In genomic region chr3:138578961-138579574, GRCh38 we compare ENCODE assay signal across 21 cellular contexts. TPM values are rescaled to one million over a fixed set of nuclear protein-coding genes. Genes with fewer than 3 reads are reported as not detected.
DNase-seq lines count a peak whose midpoint lies in the region; ATAC-seq and TF ChIP-seq lines count a peak whose summit lies in the region.
"Had no signal": no experiment of that assay in that cellular context is flagged by ENCODE, and none has a peak within 500 bp of the region (broad histone marks: within the 10 kb centered on the region; RNA-seq: fewer than 3 reads in every experiment).

No MANE protein-coding gene starts in this region.

- ATAC-seq in GM18498 (IDR thresholded peaks at IDR 0.05; ENCODE audit: unreplicated experiment): peak; percentile 39
- peak; percentile 27 for ATAC-seq in activated naive CD8-positive, alpha-beta T cell treated with anti-CD3 and anti-CD28 coated beads, Interleukin-2, amount 50 U/mL, for 24 hours
- ATAC-seq in naive thymus-derived CD4-positive, alpha-beta T cell: no peak
- ATAC-seq in HG03097 (IDR thresholded peaks at IDR 0.05; ENCODE audit: low FRiP score, unreplicated experiment): no peak
- no peak for ATAC-seq in SK-N-SH treated with all-trans-retinoic acid at 6 μM for 48 hours

- peaks cover 24% of the 10 kb centered on the region for H3K79me2 ChIP-seq in Karpas-422 (ENCODE audit: low read length)

- H3K36me3 ChIP-seq in Karpas-422 (ENCODE audit: insufficient read depth, low read length) (no peaks in the 10 kb centered on the region), adrenal gland (replicated peaks in 1 of 2) (no peaks in the 10 kb centered on the region)
- H3K36me3 ChIP-seq in naive thymus-derived CD4-positive, alpha-beta T cell (ENCODE audit: control insufficient read depth in 2 of 3, insufficient read depth in 3 of 3, low read length in 3 of 3): no peaks in the 10 kb centered on the region
- H3K36me3 ChIP-seq: WERI-Rb-1 had no signal

- 89 to 95% (median 91%) methylated on average over 6 of the region's 6 CpGs for WGBS in adrenal gland, 4 donors

- POLR2A ChIA-PET in naive thymus-derived CD4-positive, alpha-beta T cell (lab: Charles Lee): interaction anchor here (0.9 to 1.9 kb wide), 3 partner anchors 14 to 30 kb away, joined by 3 to 9 read pairs (median 3); partner anchors contain the start of genes CEP70 and FAIM

- no peaks in the 10 kb centered on the region for H4K20me1 ChIP-seq in Karpas-422 (ENCODE audit: insufficient read depth, low read depth, low read length)

- H3K4me1 ChIP-seq in Karpas-422 (ENCODE audit: low read length): peaks cover 24% of the 10 kb centered on the region
- peaks cover 0 to 14% of the 10 kb centered on the region in 2 donors for H3K4me1 ChIP-seq in naive thymus-derived CD4-positive, alpha-beta T cell (ENCODE audit: control insufficient read depth in 2 of 2, insufficient read depth in 2 of 2, low read length in 2 of 2)
- no peaks in the 10 kb centered on the region for H3K4me1 ChIP-seq in adrenal gland (replicated peaks in 1 of 2)
- H3K4me1 ChIP-seq: Caco-2 had no signal

- no peaks in the 10 kb centered on the region for H3K27me3 Mint-ChIP-seq in activated naive CD8-positive, alpha-beta T cell treated with anti-CD3 and anti-CD28 coated beads, Interleukin-2, amount 50 U/mL, for 24 hours
- no peaks in the 10 kb centered on the region for H3K27me3 Mint-ChIP-seq in naive thymus-derived CD4-positive, alpha-beta T cell
- H3K27me3 Mint-ChIP-seq: activated naive CD4-positive, alpha-beta T cell treated with anti-CD3 and anti-CD28 coated beads, Interleukin-2, amount 50 U/mL, for 24 hours; brain had no signal

- DNase-seq in Karpas-422: no peak
- DNase-seq in activated naive CD8-positive, alpha-beta T cell treated with anti-CD3 and anti-CD28 coated beads, Interleukin-2, amount 50 U/mL, for 24 hours: no peak
- DNase-seq in naive thymus-derived CD4-positive, alpha-beta T cell: no peak
- DNase-seq in adrenal gland: no peak
- no peak for DNase-seq in mesenteric fat pad (ENCODE audit: low spot score)
- DNase-seq: activated CD4-positive, alpha-beta T cell treated with anti-CD3 and anti-CD28 coated beads, Interleukin-2, amount 50 U/mL, for 48 hours; activated T-cell treated with anti-CD3 and anti-CD28 coated beads, Interleukin-2, amount 50 U/mL, for 1 hour; dermis blood vessel endothelial cell; EL; Kasumi-1; left ventricle myocardium inferior; NCI-H2171; stimulated activated CD4-positive, alpha-beta T cell treated with anti-CD3 and anti-CD28 coated beads, Interleukin-4, amount 100 ng/mL, for 24 hours; substantia nigra; WERI-Rb-1 had no signal

- H3K9me3 Mint-ChIP-seq in activated naive CD8-positive, alpha-beta T cell treated with anti-CD3 and anti-CD28 coated beads, Interleukin-2, amount 50 U/mL, for 24 hours: no peaks in the 10 kb centered on the region
- peaks cover 0 to 15% (median 6%) of the 10 kb centered on the region in 11 donors for H3K9me3 Mint-ChIP-seq in naive thymus-derived CD4-positive, alpha-beta T cell

- H3K9me3 ChIP-seq in Karpas-422 (ENCODE audit: low read length) (no peaks in the 10 kb centered on the region), adrenal gland (replicated peaks in 1 of 3) (no peaks in the 10 kb centered on the region)
- no peaks in the 10 kb centered on the region for H3K9me3 ChIP-seq in naive thymus-derived CD4-positive, alpha-beta T cell (ENCODE audit: control insufficient read depth in 2 of 3, low read length in 3 of 3)
- H3K9me3 ChIP-seq: Caco-2 had no signal

- CTCF ChIA-PET in naive thymus-derived CD4-positive, alpha-beta T cell (lab: Charles Lee): no interaction called here

- H3K27me3 ChIP-seq in Karpas-422 (ENCODE audit: low read length) (no peaks in the 10 kb centered on the region), adrenal gland (no peaks in the 10 kb centered on the region)
- no peaks in the 10 kb centered on the region for H3K27me3 ChIP-seq in naive thymus-derived CD4-positive, alpha-beta T cell (ENCODE audit: control insufficient read depth in 2 of 2, insufficient read depth in 2 of 2, low read length in 2 of 2)

- no peak overlapping the region for H2AFZ ChIP-seq in Karpas-422 (ENCODE audit: low read length)

- H3K27ac ChIP-seq in Karpas-422 (ENCODE audit: low read length) (no peak overlapping the region), adrenal gland (no peak overlapping the region)
- H3K27ac ChIP-seq in naive thymus-derived CD4-positive, alpha-beta T cell (ENCODE audit: low read depth, low read length): no peak overlapping the region
- H3K27ac ChIP-seq: left ventricle myocardium inferior, WERI-Rb-1 had no signal

- TF ChIP-seq POLR2A in adrenal gland (IDR thresholded peaks at IDR 0.05): no peak

- H3K36me3 Mint-ChIP-seq in activated naive CD8-positive, alpha-beta T cell treated with anti-CD3 and anti-CD28 coated beads, Interleukin-2, amount 50 U/mL, for 24 hours (ENCODE audit: low read depth): peaks cover 16% of the 10 kb centered on the region
- H3K36me3 Mint-ChIP-seq in naive thymus-derived CD4-positive, alpha-beta T cell: peaks cover 4 to 48% (median 30%) of the 10 kb centered on the region in 5 donors

- intact Hi-C loops in naive thymus-derived CD4-positive, alpha-beta T cell (cut with micrococcal nuclease): loop anchor here in 1 of 2 donors (1.0 kb wide), 1 partner anchor 15 kb away; the partner anchor contains the start of gene CEP70
- intact Hi-C loops in adrenal gland (cut with DNase I): no loop called here

- peak overlapping the region; percentile 43 for H3K4me3 Mint-ChIP-seq in activated naive CD8-positive, alpha-beta T cell treated with anti-CD3 and anti-CD28 coated beads, Interleukin-2, amount 50 U/mL, for 24 hours
- H3K4me3 Mint-ChIP-seq in naive thymus-derived CD4-positive, alpha-beta T cell: peak overlapping the region in 7 of 10 donors; percentile 30 to 89 (median 76)
- H3K4me3 Mint-ChIP-seq: brain had no signal

- no peaks in the 10 kb centered on the region for H3K9me2 ChIP-seq in Karpas-422 (replicated peaks; ENCODE audit: insufficient read depth, low read length)

- no peak overlapping the region for H3K4me3 ChIP-seq in Karpas-422 (ENCODE audit: low read length)
- H3K4me3 ChIP-seq in naive thymus-derived CD4-positive, alpha-beta T cell (ENCODE audit: low read length): no peak overlapping the region
- no peak overlapping the region for H3K4me3 ChIP-seq in adrenal gland
- H3K4me3 ChIP-seq: left ventricle myocardium inferior had no signal

- peaks cover 34% of the 10 kb centered on the region for H3K4me1 Mint-ChIP-seq in activated naive CD8-positive, alpha-beta T cell treated with anti-CD3 and anti-CD28 coated beads, Interleukin-2, amount 50 U/mL, for 24 hours
- peaks cover 22 to 45% (median 37%) of the 10 kb centered on the region in 7 donors for H3K4me1 Mint-ChIP-seq in naive thymus-derived CD4-positive, alpha-beta T cell
- H3K4me1 Mint-ChIP-seq: brain had no signal

- H3K9ac ChIP-seq in Karpas-422 (ENCODE audit: low read length): no peak overlapping the region

- peak overlapping the region; percentile 27 for H3K4me2 ChIP-seq in Karpas-422 (ENCODE audit: low read depth, low read length, poor library complexity, severe bottlenecking)

- H3K27ac Mint-ChIP-seq in activated naive CD8-positive, alpha-beta T cell treated with anti-CD3 and anti-CD28 coated beads, Interleukin-2, amount 50 U/mL, for 24 hours: no peak overlapping the region
- H3K27ac Mint-ChIP-seq in naive thymus-derived CD4-positive, alpha-beta T cell: peak overlapping the region in 2 of 9 donors; percentile 57 to 86
- H3K27ac Mint-ChIP-seq: brain had no signal

- no peak for TF ChIP-seq CTCF in adrenal gland (IDR thresholded peaks at IDR 0.05)

TF ChIP-seq in SK-N-SH treated with all-trans-retinoic acid at 6 μM for 48 hours, 23 proteins besides CTCF, POLR2A, EP300 and RAD21:
- no peak for TF ChIP-seq ZC3H10 (CRISPR knock-in tag; IDR thresholded peaks at IDR 0.05)
- no peak for TF ChIP-seq RARB (CRISPR knock-in tag; IDR thresholded peaks at IDR 0.05)
- TF ChIP-seq ISL1 (CRISPR knock-in tag; IDR thresholded peaks at IDR 0.05): no peak
- TF ChIP-seq ZFP3 (CRISPR knock-in tag; IDR thresholded peaks at IDR 0.05): no peak
- no peak for TF ChIP-seq GLIS3 (CRISPR knock-in tag; IDR thresholded peaks at IDR 0.05)
- no peak for TF ChIP-seq CSRNP3 (CRISPR knock-in tag; IDR thresholded peaks at IDR 0.05)
- no peak for TF ChIP-seq ESRRG (CRISPR knock-in tag; IDR thresholded peaks at IDR 0.05)
- no peak for TF ChIP-seq BACH2 (CRISPR knock-in tag; IDR thresholded peaks at IDR 0.05; ENCODE audit: borderline replicate concordance)
- TF ChIP-seq ARNTL (CRISPR knock-in tag; IDR thresholded peaks at IDR 0.05; ENCODE audit: borderline replicate concordance, low read depth): no peak
- no peak for TF ChIP-seq TOX (CRISPR knock-in tag; IDR thresholded peaks at IDR 0.05; ENCODE audit: borderline replicate concordance)
- TF ChIP-seq PPARA (CRISPR knock-in tag; IDR thresholded peaks at IDR 0.05; ENCODE audit: borderline replicate concordance): no peak
- no peak for TF ChIP-seq ZNF70 (CRISPR knock-in tag; IDR thresholded peaks at IDR 0.05)
- no peak for TF ChIP-seq CSDC2 (CRISPR knock-in tag; IDR thresholded peaks at IDR 0.05)
TF ChIP-seq in SK-N-SH treated with all-trans-retinoic acid at 6 μM for 48 hours: peak in this region for 0.

RNA-seq across cellular contexts. Expression of gene CEP70, which starts 15.0 kb away (rescaled TPM):
- 16.6 and 43.9 TPM in 2 replicates for total RNA-seq in Karpas-422 (2014; rRNA removed; shearing (Covaris generic); ENCODE audit: low replicate concordance)
- total RNA-seq in naive thymus-derived CD4-positive, alpha-beta T cell: 10 to 100 TPM; 11.8 to 35.1 (median 21.1) TPM
- 10 to 100 TPM; 12.0 to 12.9 TPM for polyA plus RNA-seq in naive thymus-derived CD4-positive, alpha-beta T cell
- 10 to 100 TPM in 7 of 8 donors, 1 to 10 TPM in 1; 7.8 to 26.9 (median 16.4) TPM for total RNA-seq in adrenal gland
- 10 to 100 TPM in 2 of 3 donors, 1 to 10 TPM in 1; 7.9 to 19.1 (median 11.2) TPM for polyA plus RNA-seq in adrenal gland
- 14.2 TPM for total RNA-seq in mesenteric fat pad

RNA-seq across cellular contexts. Expression of gene FAIM, which starts 29.5 kb away (rescaled TPM):
- 39.2 and 58.0 TPM in 2 replicates for total RNA-seq in Karpas-422 (2014; rRNA removed; shearing (Covaris generic); ENCODE audit: low replicate concordance)
- 1 to 10 TPM; 1.6 to 3.3 (median 2.6) TPM for total RNA-seq in naive thymus-derived CD4-positive, alpha-beta T cell
- 1 to 10 TPM; 4.6 to 6.4 TPM for polyA plus RNA-seq in naive thymus-derived CD4-positive, alpha-beta T cell
- total RNA-seq in adrenal gland (10 to 100 TPM in 3 of 8 donors, 1 to 10 TPM in 5; 5.5 to 15.2 (median 7.7) TPM), mesenteric fat pad (20.7 TPM)
- polyA plus RNA-seq in adrenal gland: 10 to 100 TPM in 2 of 3 donors, 1 to 10 TPM in 1; 9.3 to 26.5 (median 12.4) TPM

Comparison
In these comparisons a context has a peak if more than half of its experiments do, and no peak if none do; other contexts are left out.
1. ATAC-seq: peak in GM18498 (single experiment) and activated naive CD8-positive, alpha-beta T cell treated with anti-CD3 and anti-CD28 coated beads, Interleukin-2, amount 50 U/mL, for 24 hours (single experiment); none in naive thymus-derived CD4-positive, alpha-beta T cell (single experiment), HG03097 (single experiment) and SK-N-SH treated with all-trans-retinoic acid at 6 μM for 48 hours (single experiment).